8 cellular contexts compared by ENCODE assay signal in genomic region chr1:157377216-157377821, GRCh38.
DNase-seq lines count a peak whose midpoint lies in the region; ATAC-seq, FAIRE-seq and TF ChIP-seq lines count a peak whose summit lies in the region.

No MANE protein-coding gene starts in this region.

- no peak for TF ChIP-seq POLR2A in gastrocnemius medialis (IDR thresholded peaks at IDR 0.05)

- FAIRE-seq in astrocyte (lab: Jason Lieb, UNC), result no peak

- CTCF ChIA-PET in A673 (lab: Charles Lee), result no interaction called here

- POLR2A ChIA-PET in A673 (lab: Charles Lee; ENCODE audit: low non-redundant PET), result no interaction called here

- DNase-seq in A673 (ENCODE audit: low spot score) (peak; percentile 59), GM03348 (ENCODE audit: low spot score) (peak; percentile 34), NCI-H2107 treated with DMSO at 0.1 percent for 48 hours (lab: John Stamatoyannopoulos, UW; ENCODE audit: unreplicated experiment) (peak; percentile 47), astrocyte (ENCODE audit: low read depth) (no peak), medulla oblongata (ENCODE audit: extremely low spot score) (peak; percentile 12), gastrocnemius medialis (no peak), activated gamma-delta T cell (lab: John Stamatoyannopoulos, UW) (no peak)

- H3K4me1 ChIP-seq in A673 (ENCODE audit: insufficient read depth, low read length, poor library complexity, severe bottlenecking) (no peaks in the 10 kb centered on the region), astrocyte (ENCODE audit: insufficient read depth, low read length) (no peaks in the 10 kb centered on the region), gastrocnemius medialis (no peaks in the 10 kb centered on the region)

- H4K20me1 ChIP-seq in astrocyte (ENCODE audit: insufficient read depth, low read length), result no peaks in the 10 kb centered on the region

- peaks cover 44% of the 10 kb centered on the region for H3K27me3 ChIP-seq in A673 (replicated peaks; ENCODE audit: insufficient read depth, low read depth, low read length, poor library complexity)
- peaks cover 2% of the 10 kb centered on the region for H3K27me3 ChIP-seq in astrocyte (ENCODE audit: insufficient read depth, low read length)
- H3K27me3 ChIP-seq in gastrocnemius medialis, result peaks cover 0 to 3% (median 0%) of the 10 kb centered on the region in 3 donors

- H3K36me3 ChIP-seq in A673 (ENCODE audit: insufficient read depth, low read length, poor library complexity, severe bottlenecking) (no peaks in the 10 kb centered on the region), astrocyte (ENCODE audit: insufficient read depth, low read length) (no peaks in the 10 kb centered on the region), gastrocnemius medialis (no peaks in the 10 kb centered on the region)

- peaks cover 3% of the 10 kb centered on the region for H3K4me1 Mint-ChIP-seq in astrocyte (ENCODE audit: low read depth, unreplicated experiment)

- no peaks in the 10 kb centered on the region for H3K9me3 ChIP-seq in A673 (ENCODE audit: low read depth, low read length, poor library complexity, severe bottlenecking)
- no peaks in the 10 kb centered on the region for H3K9me3 ChIP-seq in astrocyte (ENCODE audit: insufficient read depth, low read depth, low read length)
- H3K9me3 ChIP-seq in gastrocnemius medialis, result no peaks in the 10 kb centered on the region

- no peak overlapping the region for H3K4me2 ChIP-seq in astrocyte (ENCODE audit: low read length)

- H3K27me3 Mint-ChIP-seq in astrocyte (ENCODE audit: low read depth, unreplicated experiment), result peaks cover 12% of the 10 kb centered on the region

- TF ChIP-seq CTCF in A673 (conservative IDR thresholded peaks at IDR 0.05; ENCODE audit: low read depth, low read length) (peak; percentile 81), astrocyte (IDR thresholded peaks at IDR 0.05; ENCODE audit: insufficient read depth, low read depth, low read length) (peak; percentile 54), gastrocnemius medialis (IDR thresholded peaks at IDR 0.05 in 4 of 5, conservative IDR thresholded peaks at IDR 0.05 in 1 of 5) (no peak)

- intact Hi-C loops in A673 (cut with micrococcal nuclease; ENCODE audit: unreplicated experiment), result loop anchor here (1.0 to 10.0 kb wide), 3 partner anchors 113 to 747 kb away; a partner anchor contains a TSS
- intact Hi-C loops in gastrocnemius medialis (cut with DNase I; ENCODE audit: low total_unique reads), result loop anchor here (10.0 kb wide), 1 partner anchor 747 kb away; a partner anchor contains a TSS

- no peak overlapping the region for H2AFZ ChIP-seq in astrocyte (ENCODE audit: low read depth, low read length)

- in situ Hi-C loops in gastrocnemius medialis (cut with MboI; ENCODE audit: low sequenced_read_pairs in 4 of 4), result no loop called here

- H3K27ac ChIP-seq in A673 (ENCODE audit: low read depth, low read length, poor library complexity, severe bottlenecking) (no peak overlapping the region), astrocyte (ENCODE audit: low read depth, low read length) (no peak overlapping the region), gastrocnemius medialis (no peak overlapping the region)

- H3K4me3 ChIP-seq in A673 (ENCODE audit: low read depth, low read length, poor library complexity, severe bottlenecking) (no peak overlapping the region), astrocyte (ENCODE audit: insufficient read depth, low read depth, low read length) (no peak overlapping the region), gastrocnemius medialis (no peak overlapping the region)

- H3K36me3 Mint-ChIP-seq in astrocyte (ENCODE audit: low read depth, unreplicated experiment), result no peaks in the 10 kb centered on the region

- H3K9me3 Mint-ChIP-seq in astrocyte (ENCODE audit: unreplicated experiment), result no peaks in the 10 kb centered on the region

- H3K27ac Mint-ChIP-seq in astrocyte (ENCODE audit: unreplicated experiment), result no peak overlapping the region

- no peak overlapping the region for H3K9ac ChIP-seq in astrocyte (ENCODE audit: low read length)

- no peak overlapping the region for H3K4me3 Mint-ChIP-seq in astrocyte (ENCODE audit: unreplicated experiment)

- ATAC-seq in gastrocnemius medialis, result no peak
- ATAC-seq in GM19023 (IDR thresholded peaks at IDR 0.05; ENCODE audit: unreplicated experiment), result no peak

- no TSS peak for BruUV-seq in A673 (replicated peaks; lab: Mats Ljungman, UMichigan)

- H3K79me2 ChIP-seq in astrocyte (ENCODE audit: insufficient read depth, low read length), result no peaks in the 10 kb centered on the region

Comparison
In these comparisons a context has a peak if more than half of its experiments do, and no peak if none do; other contexts are left out.
1. DNase-seq: peak in A673 (single experiment), GM03348 (single experiment), NCI-H2107 treated with DMSO at 0.1 percent for 48 hours (single experiment) and medulla oblongata (single experiment); none in astrocyte (single experiment), gastrocnemius medialis (0 of 2) and activated gamma-delta T cell (single experiment).
2. CTCF ChIP-seq: peak in A673 (single experiment) and astrocyte (single experiment); none in gastrocnemius medialis (0 of 5).